In genomic region chr14:101965145-101965531, GRCh38 we compare ENCODE assay signal across 1 cellular context.
TF ChIP-seq lines count a peak whose summit lies in the region.

No MANE protein-coding gene starts in this region.

TF ChIP-seq in HEK293, 187 proteins besides CTCF, POLR2A, EP300 and RAD21 (continued from another document):
- TF ChIP-seq TSHZ1 (tag by site-specific recombination; IDR thresholded peaks at IDR 0.05; ENCODE audit: borderline replicate concordance): no peak
- TF ChIP-seq PATZ1 (tag by site-specific recombination; IDR thresholded peaks at IDR 0.05): peak; percentile 38; the same call in 1 of the 2 replicates
- no peak; the same call in 1 of the 2 replicates for TF ChIP-seq ZBTB48 (tag by site-specific recombination; IDR thresholded peaks at IDR 0.05)
- TF ChIP-seq ZNF76 (tag by site-specific recombination; IDR thresholded peaks at IDR 0.05; ENCODE audit: borderline replicate concordance, low read depth): peak; percentile 70; the same call in 1 of the 2 replicates
- TF ChIP-seq ZNF146 (tag by site-specific recombination; IDR thresholded peaks at IDR 0.05): no peak
- peak; percentile 69; the same call in 1 of the 2 replicates for TF ChIP-seq ZSCAN30 (tag by site-specific recombination; IDR thresholded peaks at IDR 0.05)
- peak; percentile 66 for TF ChIP-seq ZBTB17 (tag by site-specific recombination; IDR thresholded peaks at IDR 0.05)
- peak; percentile 15; the same call in 1 of the 2 replicates for TF ChIP-seq KLF1 (tag by site-specific recombination; IDR thresholded peaks at IDR 0.05)
- no peak for TF ChIP-seq ZNF707 (tag by site-specific recombination; IDR thresholded peaks at IDR 0.05)
- TF ChIP-seq ZNF2 (tag by site-specific recombination; IDR thresholded peaks at IDR 0.05): 0 out of 2 replicates have a peak, but pooled peaks have one; percentile 14
- TF ChIP-seq KLF7 (tag by site-specific recombination; IDR thresholded peaks at IDR 0.05; ENCODE audit: borderline replicate concordance): no peak
- no peak for TF ChIP-seq BCL11A (tag by site-specific recombination; IDR thresholded peaks at IDR 0.05; ENCODE audit: low read depth)
- TF ChIP-seq KLF8 (tag by site-specific recombination; IDR thresholded peaks at IDR 0.05): peak; percentile 80
- no peak for TF ChIP-seq ZNF10 (tag by site-specific recombination; IDR thresholded peaks at IDR 0.05)
- peak; percentile 85 for TF ChIP-seq ZNF335 (tag by site-specific recombination; conservative IDR thresholded peaks at IDR 0.05)
- TF ChIP-seq ZNF529 (tag by site-specific recombination; IDR thresholded peaks at IDR 0.05; ENCODE audit: insufficient replicate concordance): no peak
- TF ChIP-seq ZNF624 (tag by site-specific recombination; IDR thresholded peaks at IDR 0.05): no peak
- TF ChIP-seq HIC1 (tag by site-specific recombination; IDR thresholded peaks at IDR 0.05): no peak; the same call in 1 of the 2 replicates
- TF ChIP-seq YY1 (tag by site-specific recombination; IDR thresholded peaks at IDR 0.05): peak; percentile 39
